In genomic region chr4:119300388-119301131, GRCh38 we compare ENCODE assay signal across 8 cellular contexts. TPM values are rescaled to one million over a fixed set of nuclear protein-coding genes. Genes with fewer than 3 reads are reported as not detected.
A peak's percentile ranks its signal among the peaks of the same experiment; 100 is the strongest.
DNase-seq lines count a peak whose midpoint lies in the region; ATAC-seq and TF ChIP-seq lines count a peak whose summit lies in the region.

No MANE protein-coding gene starts in this region.

- no peak for TF ChIP-seq EP300 in SK-N-SH (IDR thresholded peaks at IDR 0.05; ENCODE audit: borderline replicate concordance in 1 of 2, low read depth in 1 of 2, low read length in 1 of 2)

- H3K4me3 ChIP-seq in SK-N-SH (ENCODE audit: low read depth in 2 of 2, low read length in 1 of 2) (peak overlapping the region; percentile 82 to 87), brain microvascular endothelial cell (ENCODE audit: low read depth, low read length) (peak overlapping the region; percentile 89)

- H3K9me2 ChIP-seq in SK-N-SH = no peaks in the 10 kb centered on the region

- in situ Hi-C loops in brain microvascular endothelial cell (cut with HindIII; ENCODE audit: low pct_ligation_motif_present, low sequenced_read_pairs) = no loop called here

- H3K27ac ChIP-seq in SK-N-SH (ENCODE audit: low read depth in 2 of 2, low read length in 1 of 2) (peak overlapping the region; percentile 91 to 95), brain microvascular endothelial cell (peak overlapping the region; percentile 89)

- CTCF ChIA-PET in SK-N-SH (lab: Yijun Ruan, JAX) = interaction anchor here (0.9 to 2.5 kb wide), 8 partner anchors 9 to 327 kb away, joined by 3 to 16 read pairs (median 4); no protein-coding TSS in a partner anchor

- peaks cover 38% of the 10 kb centered on the region for H3K79me2 ChIP-seq in SK-N-SH (ENCODE audit: insufficient read depth)

- H3K9ac ChIP-seq in SK-N-SH = peak overlapping the region; percentile 83

- H3K36me3 ChIP-seq in SK-N-SH (replicated peaks in 1 of 2; ENCODE audit: control insufficient read depth in 1 of 2, insufficient read depth in 2 of 2, low read length in 1 of 2) (peaks cover 27 to 29% of the 10 kb centered on the region in 2 experiments), brain microvascular endothelial cell (replicated peaks) (peaks cover 4% of the 10 kb centered on the region)

- TF ChIP-seq CTCF in SK-N-SH (IDR thresholded peaks at IDR 0.05) (peak; percentile 17; the same call in 1 of the 2 replicates), brain microvascular endothelial cell (IDR thresholded peaks at IDR 0.05; ENCODE audit: low read depth, low read length, missing control alignments) (peak; percentile 30)

- no peaks in the 10 kb centered on the region for H3K9me3 ChIP-seq in SK-N-SH

- whole genome bisulfite sequencing in SK-N-SH (ENCODE audit: low lambda C conversion rate) = 9% methylated on average over 17 of the region's 49 CpGs

- H2AFZ ChIP-seq in SK-N-SH (ENCODE audit: low read depth) = peak overlapping the region; percentile 98

- H3K4me1 ChIP-seq in SK-N-SH (ENCODE audit: control insufficient read depth in 1 of 2, insufficient read depth in 2 of 2, low read depth in 1 of 2, low read length in 1 of 2) = peaks cover 0 to 7% of the 10 kb centered on the region in 2 experiments; a peak in 2 of 4 replicates

- DNase-seq in SK-N-SH (peak; percentile 87), brain microvascular endothelial cell (peak; percentile 90), iPS-NIHi11 (ENCODE audit: low spot score) (peak; percentile 92), NCI-H446 (lab: John Stamatoyannopoulos, UW) (no peak), NOMO-1 (lab: John Stamatoyannopoulos, UW; ENCODE audit: unreplicated experiment in 2 of 2) (no peak)
- peak; percentile 87 to 89 for DNase-seq in stimulated activated CD4-positive, alpha-beta T cell treated with anti-CD3 and anti-CD28 coated beads, Interleukin-12 subunit alpha, Interleukin-12 subunit beta, amount 100 ng/mL, for 24 hours (ENCODE audit: low read depth in 2 of 2)

- H3F3A ChIP-seq in SK-N-SH (replicated peaks; ENCODE audit: insufficient read depth) = peaks cover 5% of the 10 kb centered on the region

- TF ChIP-seq RAD21 in SK-N-SH (IDR thresholded peaks at IDR 0.05; ENCODE audit: low read length) = no peak

- no peaks in the 10 kb centered on the region for H4K20me1 ChIP-seq in SK-N-SH (ENCODE audit: insufficient read depth)

- H3K27me3 ChIP-seq in SK-N-SH (ENCODE audit: insufficient read depth) (no peaks in the 10 kb centered on the region), brain microvascular endothelial cell (replicated peaks) (no peaks in the 10 kb centered on the region)

- H3K4me2 ChIP-seq in SK-N-SH = peak overlapping the region; percentile 75

- ATAC-seq in GM18517 (IDR thresholded peaks at IDR 0.05; ENCODE audit: unreplicated experiment) = peak; percentile 92
- ATAC-seq in HG02981 (IDR thresholded peaks at IDR 0.05; ENCODE audit: unreplicated experiment) = peak; percentile 95

- POLR2A ChIA-PET in SK-N-SH (lab: Yijun Ruan, JAX) = interaction anchor here (0.6 to 1.0 kb wide), 2 partner anchors 10 to 54 kb away, joined by 3 to 4 read pairs; no protein-coding TSS in a partner anchor

TF ChIP-seq in SK-N-SH, 30 proteins besides CTCF, POLR2A, EP300 and RAD21:
- TF ChIP-seq, protein P1, sequence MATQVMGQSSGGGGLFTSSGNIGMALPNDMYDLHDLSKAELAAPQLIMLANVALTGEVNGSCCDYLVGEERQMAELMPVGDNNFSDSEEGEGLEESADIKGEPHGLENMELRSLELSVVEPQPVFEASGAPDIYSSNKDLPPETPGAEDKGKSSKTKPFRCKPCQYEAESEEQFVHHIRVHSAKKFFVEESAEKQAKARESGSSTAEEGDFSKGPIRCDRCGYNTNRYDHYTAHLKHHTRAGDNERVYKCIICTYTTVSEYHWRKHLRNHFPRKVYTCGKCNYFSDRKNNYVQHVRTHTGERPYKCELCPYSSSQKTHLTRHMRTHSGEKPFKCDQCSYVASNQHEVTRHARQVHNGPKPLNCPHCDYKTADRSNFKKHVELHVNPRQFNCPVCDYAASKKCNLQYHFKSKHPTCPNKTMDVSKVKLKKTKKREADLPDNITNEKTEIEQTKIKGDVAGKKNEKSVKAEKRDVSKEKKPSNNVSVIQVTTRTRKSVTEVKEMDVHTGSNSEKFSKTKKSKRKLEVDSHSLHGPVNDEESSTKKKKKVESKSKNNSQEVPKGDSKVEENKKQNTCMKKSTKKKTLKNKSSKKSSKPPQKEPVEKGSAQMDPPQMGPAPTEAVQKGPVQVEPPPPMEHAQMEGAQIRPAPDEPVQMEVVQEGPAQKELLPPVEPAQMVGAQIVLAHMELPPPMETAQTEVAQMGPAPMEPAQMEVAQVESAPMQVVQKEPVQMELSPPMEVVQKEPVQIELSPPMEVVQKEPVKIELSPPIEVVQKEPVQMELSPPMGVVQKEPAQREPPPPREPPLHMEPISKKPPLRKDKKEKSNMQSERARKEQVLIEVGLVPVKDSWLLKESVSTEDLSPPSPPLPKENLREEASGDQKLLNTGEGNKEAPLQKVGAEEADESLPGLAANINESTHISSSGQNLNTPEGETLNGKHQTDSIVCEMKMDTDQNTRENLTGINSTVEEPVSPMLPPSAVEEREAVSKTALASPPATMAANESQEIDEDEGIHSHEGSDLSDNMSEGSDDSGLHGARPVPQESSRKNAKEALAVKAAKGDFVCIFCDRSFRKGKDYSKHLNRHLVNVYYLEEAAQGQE (IDR thresholded peaks at IDR 0.05; ENCODE audit: low read depth, low read length) = no peak
- no peak for TF ChIP-seq EZH2phosphoT487 (IDR thresholded peaks at IDR 0.05; ENCODE audit: borderline replicate concordance, low read depth)
- TF ChIP-seq POLR2AphosphoS5 (IDR thresholded peaks at IDR 0.05; ENCODE audit: low read depth, low read length) = peak; percentile 93
- TF ChIP-seq RFX5 (IDR thresholded peaks at IDR 0.05; ENCODE audit: low read length) = 0 out of 2 replicates have a peak, but pooled peaks have one; percentile 30
- TF ChIP-seq ELF1 (IDR thresholded peaks at IDR 0.05) = peak; percentile 65
- TF ChIP-seq NRF1 (IDR thresholded peaks at IDR 0.05; ENCODE audit: low read depth, low read length) = peak; percentile 92
- TF ChIP-seq MAX (IDR thresholded peaks at IDR 0.05; ENCODE audit: low read depth) = peak; percentile 90
- TF ChIP-seq GABPA (IDR thresholded peaks at IDR 0.05; ENCODE audit: low read depth) = peak; percentile 86
- peak; percentile 50 for TF ChIP-seq CHD2 (IDR thresholded peaks at IDR 0.05; ENCODE audit: low read length, partially characterized antibody)
- peak; percentile 73; the same call in 1 of the 2 replicates for TF ChIP-seq MXI1 (IDR thresholded peaks at IDR 0.05; ENCODE audit: low read depth, low read length)
- no peak for TF ChIP-seq YY1 (IDR thresholded peaks at IDR 0.05; ENCODE audit: low read depth)
- peak; percentile 80 for TF ChIP-seq TAF1 (IDR thresholded peaks at IDR 0.05; ENCODE audit: borderline replicate concordance, low read depth, low read length)

RNA-seq across cellular contexts. Expression of gene FABP2, which starts 21.4 kb away (rescaled TPM):
- not detected in 2 replicates for polyA plus RNA-seq in SK-N-SH (2012; rRNA removed)
- 0.01 TPM in 1 of 2 replicates, not detected in the other for polyA plus RNA-seq in SK-N-SH (2012; cell fraction: cytosol; rRNA removed)
- polyA plus RNA-seq in SK-N-SH (2012; cell fraction: nucleus; rRNA removed) = not detected in 2 replicates

Comparison
In these comparisons a context has a peak if more than half of its experiments do, and no peak if none do; other contexts are left out.
1. DNase-seq: peak in SK-N-SH (single experiment), brain microvascular endothelial cell (single experiment), iPS-NIHi11 (single experiment) and stimulated activated CD4-positive, alpha-beta T cell treated with anti-CD3 and anti-CD28 coated beads, Interleukin-12 subunit alpha, Interleukin-12 subunit beta, amount 100 ng/mL, for 24 hours (2 of 2); none in NCI-H446 (0 of 2) and NOMO-1 (0 of 2).